ENCODE assay signal across 8 cellular contexts in the genomic region with DNA sequence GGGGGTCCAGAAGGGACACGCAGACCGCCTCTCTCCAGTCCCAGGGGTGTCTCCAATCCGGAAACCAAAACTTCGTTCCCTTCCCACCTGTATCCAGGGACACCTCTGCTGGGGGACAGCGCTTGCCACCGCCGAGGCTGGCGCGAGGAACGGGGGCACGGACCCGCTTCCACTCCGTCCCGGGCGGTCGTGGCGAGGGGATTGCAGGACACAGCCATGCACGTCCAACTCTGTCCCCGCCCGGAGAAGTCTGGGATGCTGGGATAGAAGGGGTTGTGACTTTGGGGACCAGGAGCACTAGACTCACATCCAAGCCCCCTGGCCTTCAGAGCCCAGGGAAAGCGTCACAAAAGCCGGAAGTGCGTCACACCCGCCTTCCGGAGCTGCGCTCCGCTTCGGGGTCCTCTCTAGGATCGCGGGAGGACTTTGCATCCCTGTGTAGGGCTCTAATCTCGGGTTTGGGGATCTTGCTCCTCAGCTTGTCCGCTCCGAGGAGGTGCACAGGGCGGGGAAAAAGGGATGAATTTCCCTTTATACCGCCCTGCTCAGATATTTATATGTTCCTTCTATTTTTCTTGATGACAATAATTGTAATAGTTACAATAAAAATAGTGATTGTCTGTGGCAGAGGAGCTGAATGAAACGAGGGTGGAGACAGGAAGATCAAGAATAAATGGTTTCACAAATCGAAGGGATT. TPM values are rescaled to one million over a fixed set of nuclear protein-coding genes. Genes with fewer than 3 reads are reported as not detected.
A peak's percentile ranks its signal among the peaks of the same experiment; 100 is the strongest.
DNase-seq lines count a peak whose midpoint lies in the region; ATAC-seq and TF ChIP-seq lines count a peak whose summit lies in the region.

Gene FAM200A (minus strand): TSS at position 348 of the 697 bp plus-strand sequence. CDS start 3,707 bp downstream, outside the sequence.

- ATAC-seq in GM19351 (IDR thresholded peaks at IDR 0.05; ENCODE audit: unreplicated experiment) (peak; percentile 99), HG03565 (IDR thresholded peaks at IDR 0.05; ENCODE audit: unreplicated experiment) (peak; percentile 84)

- H3K27ac ChIP-seq in C4-2B = peak within 1 kb of the TSS; percentile 37
- H3K27ac ChIP-seq in effector memory CD4-positive, alpha-beta T cell (ENCODE audit: insufficient read depth, low read length, poor library complexity, severe bottlenecking) = peak within 1 kb of the TSS; percentile 91

- H3K4me1 ChIP-seq in effector memory CD4-positive, alpha-beta T cell (ENCODE audit: control insufficient read depth, insufficient read depth, low read length, poor library complexity, severe bottlenecking) = peaks cover 15% of the 10 kb centered on the region

- peak; percentile 97 for DNase-seq in NCI-H82 (lab: John Stamatoyannopoulos, UW)
- peak; percentile 61 to 80 for DNase-seq in activated CD8-positive, alpha-beta memory T cell treated with anti-CD3 and anti-CD28 coated beads for 1 hour (ENCODE audit: extremely low read depth in 1 of 2, low read depth in 1 of 2)
- peak; percentile 68 to 79 (median 72) for DNase-seq in effector memory CD4-positive, alpha-beta T cell
- DNase-seq in lung microvascular endothelial cell (ENCODE audit: low read depth in 2 of 2) = peak; percentile 94 to 95
- peak; percentile 66 to 74 (median 71) for DNase-seq in stimulated activated CD4-positive, alpha-beta T cell treated with anti-CD3 and anti-CD28 coated beads, TNF-alpha, amount 100 ng/mL, for 4 hours (ENCODE audit: low read depth in 3 of 3)

- peak within 1 kb of the TSS; percentile 91 for H3K4me3 ChIP-seq in effector memory CD4-positive, alpha-beta T cell (ENCODE audit: insufficient read depth, low read depth, low read length, poor library complexity, severe bottlenecking)

- H3K9me3 ChIP-seq in effector memory CD4-positive, alpha-beta T cell (ENCODE audit: control insufficient read depth, low read length) = no peaks in the 10 kb centered on the region

- H3K36me3 ChIP-seq in effector memory CD4-positive, alpha-beta T cell (ENCODE audit: control insufficient read depth, insufficient read depth, low read length) = peaks cover 18% of the 10 kb centered on the region

- no peaks in the 10 kb centered on the region for H3K27me3 ChIP-seq in effector memory CD4-positive, alpha-beta T cell (replicated peaks; ENCODE audit: control insufficient read depth, insufficient read depth, low read length, poor library complexity, severe bottlenecking)

- TF ChIP-seq CTCF in C4-2B (conservative IDR thresholded peaks at IDR 0.05) = no peak

RNA-seq across cellular contexts. Expression of gene FAM200A, which starts in this region (rescaled TPM):
- 3.3 and 3.8 TPM in 2 replicates for total RNA-seq in lung microvascular endothelial cell

Comparison
In these comparisons a context has a peak if more than half of its experiments do, and no peak if none do; other contexts are left out.
1. Peak in every context shown above with its lines: DNase-seq, ATAC-seq, H3K4me3 ChIP-seq and H3K27ac ChIP-seq.